18 cellular contexts compared by ENCODE assay signal in genomic region chr1:210117681-210118170, GRCh38.
A peak's percentile ranks its signal among the peaks of the same experiment; 100 is the strongest.
DNase-seq lines count a peak whose midpoint lies in the region; ATAC-seq and TF ChIP-seq lines count a peak whose summit lies in the region.
"Had no signal": no experiment of that assay in that cellular context is flagged by ENCODE, and none has a peak within 500 bp of the region (broad histone marks: within the 10 kb centered on the region; RNA-seq: fewer than 3 reads in every experiment).

No MANE protein-coding gene starts in this region.

- H3K9me2 ChIP-seq in GM23338 (ENCODE audit: insufficient read depth) = no peaks in the 10 kb centered on the region

- no peak for DNase-seq in GM23338 (ENCODE audit: low spot score)
- DNase-seq in pons (ENCODE audit: low spot score) = peak; percentile 55
- no peak for DNase-seq in activated gamma-delta T cell (lab: John Stamatoyannopoulos, UW)
- no peak for DNase-seq in DMS53 treated with DMSO at 0.1 percent for 48 hours (lab: John Stamatoyannopoulos, UW; ENCODE audit: unreplicated experiment)
- DNase-seq: ACHN; CD4-positive, CD25-positive, alpha-beta regulatory T cell; DMS 273 treated with DMSO at 0.1 percent for 48 hours; DMS79; GOT3 had no signal

- no peak overlapping the region for H3K4me3 Mint-ChIP-seq in GM23338
- H3K4me3 Mint-ChIP-seq: CD4-positive, CD25-positive, alpha-beta regulatory T cell; IgD-negative memory B cell had no signal

- H3K4me3 ChIP-seq in GM23338 (0 out of 2 replicates have a peak overlapping the region, but pooled peaks have one; percentile 4), HUES6 (ENCODE audit: low read depth, low read length) (no peak overlapping the region), iPS-18a (ENCODE audit: low read length) (peak overlapping the region; percentile 33)
- H3K4me3 ChIP-seq: BLaER1 treated with 17β-estradiol and CSF1 and Interleukin-3, amounts not matched to agents 10 nM and 100 nM; GM12878 had no signal

- no peak for TF ChIP-seq CTCF in GM23338 (conservative IDR thresholded peaks at IDR 0.05; ENCODE audit: low read depth in 2 of 2)

- H3K9me3 Mint-ChIP-seq in GM23338 = no peaks in the 10 kb centered on the region
- H3K9me3 Mint-ChIP-seq: CD4-positive, CD25-positive, alpha-beta regulatory T cell; IgD-negative memory B cell had no signal

- H3K27me3 ChIP-seq in GM23338 (ENCODE audit: insufficient read depth) (no peaks in the 10 kb centered on the region), HUES6 (ENCODE audit: control insufficient read depth, insufficient read depth, low read length) (no peaks in the 10 kb centered on the region), iPS-18a (ENCODE audit: control insufficient read depth, insufficient read depth, low read length) (no peaks in the 10 kb centered on the region)
- H3K27me3 ChIP-seq: BLaER1 treated with 17β-estradiol and CSF1 and Interleukin-3, amounts not matched to agents 10 nM and 100 nM had no signal

- H3K36me3 Mint-ChIP-seq in GM23338 (ENCODE audit: low read depth) = no peaks in the 10 kb centered on the region
- H3K36me3 Mint-ChIP-seq: CD4-positive, CD25-positive, alpha-beta regulatory T cell; IgD-negative memory B cell had no signal

- H3K27ac Mint-ChIP-seq in GM23338 = peak overlapping the region; percentile 68; the same call in 1 of the 2 replicates
- H3K27ac Mint-ChIP-seq: CD4-positive, CD25-positive, alpha-beta regulatory T cell; IgD-negative memory B cell had no signal

- no peaks in the 10 kb centered on the region for H3K79me2 ChIP-seq in GM23338 (replicated peaks; ENCODE audit: insufficient read depth)

- no peaks in the 10 kb centered on the region for H3F3A ChIP-seq in GM23338 (replicated peaks; ENCODE audit: low read depth)

- H3K4me1 ChIP-seq in GM23338 (ENCODE audit: insufficient read depth) (peaks cover 34% of the 10 kb centered on the region), HUES6 (ENCODE audit: control insufficient read depth, insufficient read depth, low read length) (peaks cover 19% of the 10 kb centered on the region; the same call in 1 of the 2 replicates), iPS-18a (ENCODE audit: control insufficient read depth, low read depth, low read length) (peaks cover 20% of the 10 kb centered on the region)
- H3K4me1 ChIP-seq: BLaER1 treated with 17β-estradiol and CSF1 and Interleukin-3, amounts not matched to agents 10 nM and 100 nM had no signal

- H3K36me3 ChIP-seq in GM23338 (ENCODE audit: insufficient read depth) = no peaks in the 10 kb centered on the region
- 0 out of 2 replicates have a peak, but pooled peaks cover 2% of the 10 kb centered on the region for H3K36me3 ChIP-seq in HUES6 (ENCODE audit: control insufficient read depth, insufficient read depth, low read length)
- H3K36me3 ChIP-seq in iPS-18a (ENCODE audit: control insufficient read depth, low read depth, low read length) = no peaks in the 10 kb centered on the region
- H3K36me3 ChIP-seq: BLaER1 treated with 17β-estradiol and CSF1 and Interleukin-3, amounts not matched to agents 10 nM and 100 nM had no signal

- H2AFZ ChIP-seq in GM23338 = no peak overlapping the region

- ATAC-seq in GM23338 (no peak; the same call in 2 of the 3 replicates), GM21529 (IDR thresholded peaks at IDR 0.05; ENCODE audit: unreplicated experiment) (no peak)
- ATAC-seq: GM12878, HCT116 had no signal

- peak overlapping the region; percentile 19 for H3K4me2 ChIP-seq in GM23338
- H3K4me2 ChIP-seq: BLaER1 treated with 17β-estradiol and CSF1 and Interleukin-3, amounts not matched to agents 10 nM and 100 nM; KMS-11 had no signal

- H3K27me3 Mint-ChIP-seq in GM23338 (ENCODE audit: insufficient read depth, low read depth, poor library complexity) = peaks cover 2% of the 10 kb centered on the region
- H3K27me3 Mint-ChIP-seq: CD4-positive, CD25-positive, alpha-beta regulatory T cell; IgD-negative memory B cell had no signal

- peaks cover 9% of the 10 kb centered on the region for H3K4me1 Mint-ChIP-seq in GM23338
- H3K4me1 Mint-ChIP-seq: CD4-positive, CD25-positive, alpha-beta regulatory T cell; IgD-negative memory B cell had no signal

- H3K27ac ChIP-seq in GM23338 (ENCODE audit: low read depth) (peak overlapping the region; percentile 24; the same call in 1 of the 2 replicates), HUES6 (ENCODE audit: low read depth, low read length) (peak overlapping the region; percentile 73), iPS-18a (ENCODE audit: low read length) (no peak overlapping the region)
- H3K27ac ChIP-seq: BLaER1 treated with 17β-estradiol and CSF1 and Interleukin-3, amounts not matched to agents 10 nM and 100 nM; HL-60; KMS-11 had no signal

- H3K9ac ChIP-seq in HUES6 (ENCODE audit: low read length) (no peak overlapping the region), iPS-18a (ENCODE audit: low read length) (peak overlapping the region; percentile 17)
- H3K9ac ChIP-seq: BLaER1 treated with 17β-estradiol and CSF1 and Interleukin-3, amounts not matched to agents 10 nM and 100 nM; KMS-11 had no signal

- H4K20me1 ChIP-seq in GM23338 (replicated peaks; ENCODE audit: insufficient read depth) = no peaks in the 10 kb centered on the region
- H4K20me1 ChIP-seq: BLaER1 treated with 17β-estradiol and CSF1 and Interleukin-3, amounts not matched to agents 10 nM and 100 nM had no signal

- H3K9me3 ChIP-seq in HUES6 (ENCODE audit: control insufficient read depth, insufficient read depth, low read depth, low read length) (peaks cover 10% of the 10 kb centered on the region), iPS-18a (ENCODE audit: control insufficient read depth, low read depth, low read length) (no peaks in the 10 kb centered on the region)

TF ChIP-seq in GM23338, 12 proteins besides CTCF, POLR2A, EP300 and RAD21 (continues in another document):
- TF ChIP-seq ZNF331 (CRISPR knock-in tag; IDR thresholded peaks at IDR 0.05; ENCODE audit: low read depth) (no peak), REST (IDR thresholded peaks at IDR 0.05; ENCODE audit: unreplicated experiment) (no peak), NANOG (IDR thresholded peaks at IDR 0.05; ENCODE audit: borderline replicate concordance) (peak; percentile 82), ZNF114 (CRISPR knock-in tag; IDR thresholded peaks at IDR 0.05) (no peak), CREB1 (CRISPR knock-in tag; IDR thresholded peaks at IDR 0.05; ENCODE audit: low read depth) (no peak)
